18 cellular contexts compared by ENCODE assay signal in genomic region chr2:15838481-15838880, GRCh38.
"Had no signal": no experiment of that assay in that cellular context is flagged by ENCODE, and none has a peak within 500 bp of the region (broad histone marks: within the 10 kb centered on the region; RNA-seq: fewer than 3 reads in every experiment).

No MANE protein-coding gene starts in this region.

- DNase-seq: stimulated activated CD4-positive, alpha-beta T cell treated with anti-CD3 and anti-CD28 coated beads, Interleukin-2, amount 100 ng/mL, for 48 hours; stimulated activated CD4-positive, alpha-beta T cell treated with anti-CD3 and anti-CD28 coated beads, Interleukin-4, amount 100 ng/mL, for 1 hour; stimulated activated CD4-positive, alpha-beta T cell treated with anti-CD3 and anti-CD28 coated beads, Interleukin-4, amount 100 ng/mL, for 24 hours; stimulated activated CD4-positive, alpha-beta T cell treated with anti-CD3 and anti-CD28 coated beads, Interleukin-4, amount 100 ng/mL, for 4 hours; stimulated activated CD8-positive, alpha-beta memory T cell treated with anti-CD3 and anti-CD28 coated beads, Interleukin-4, amount 100 ng/mL, for 48 hours; stimulated activated naive B cell treated with anti-CD40 and anti-IgM and Interleukin-4, amounts not matched to agents 10 μg/mL and 1 μg/mL and 100 μg/mL, for 72 hours; stimulated activated naive CD4-positive, alpha-beta T cell; stimulated activated naive CD4-positive, alpha-beta T cell treated with Interleukin-2 at 50 U/mL for 16 hours; stimulated activated naive CD8-positive, alpha-beta T cell treated with anti-CD3 and anti-CD28 coated beads, Interleukin-15, amount 100 ng/mL, for 72 hours; stimulated activated naive CD8-positive, alpha-beta T cell treated with anti-CD3 and anti-CD28 coated beads, Interleukin-15, Interleukin-2, amounts not matched to agents 100 U/mL and 50 U/mL, for 24 hours; stomach; substantia nigra; testis; thyroid gland; tibial artery; transverse colon; upper lobe of right lung; uterus had no signal
